1 cellular context compared by ENCODE assay signal in genomic region chr20:58667975-58668374, GRCh38.
TF ChIP-seq lines count a peak whose summit lies in the region.

No MANE protein-coding gene starts in this region.

TF ChIP-seq in GM23338, 12 proteins besides CTCF, POLR2A, EP300 and RAD21 (continued from another document):
- TF ChIP-seq ZNF462 (CRISPR knock-in tag; IDR thresholded peaks at IDR 0.05), result peak; percentile 95
